In genomic region chr13:23845309-23845708, GRCh38 we compare ENCODE assay signal across 26 cellular contexts. TPM values are rescaled to one million over a fixed set of nuclear protein-coding genes. Genes with fewer than 3 reads are reported as not detected.
A peak's percentile ranks its signal among the peaks of the same experiment; 100 is the strongest.
DNase-seq lines count a peak whose midpoint lies in the region; ATAC-seq and TF ChIP-seq lines count a peak whose summit lies in the region.
"Had no signal": no experiment of that assay in that cellular context is flagged by ENCODE, and none has a peak within 500 bp of the region (broad histone marks: within the 10 kb centered on the region; RNA-seq: fewer than 3 reads in every experiment).

No MANE protein-coding gene starts in this region.

- H3K27me3 Mint-ChIP-seq in activated T-cell treated with anti-CD3 and anti-CD28 coated beads, Interleukin-2, amount 50 U/mL, for 24 hours, result no peaks in the 10 kb centered on the region
- H3K27me3 Mint-ChIP-seq in mesothelial cell of epicardium (ENCODE audit: low read depth), result no peaks in the 10 kb centered on the region

- H3K27ac Mint-ChIP-seq in activated T-cell treated with anti-CD3 and anti-CD28 coated beads, Interleukin-2, amount 50 U/mL, for 24 hours, result no peak overlapping the region
- H3K27ac Mint-ChIP-seq in mesothelial cell of epicardium, result no peak overlapping the region
- H3K27ac Mint-ChIP-seq: activated T-helper 1 cell treated with anti-CD3 and anti-CD28 coated beads, Interleukin-12 subunit alpha, Interleukin-12 subunit beta, Interleukin-2, Interleukin-4 antibody, amounts not matched to agents 30 ng/mL and 10 ng/mL and 1 ng/mL, durations not matched to agents 14 hours and 24 hours and 36 hours; immature natural killer cell; T-helper 2 cell treated with Interferon-gamma antibody and Interleukin-4, amounts not matched to agents 5 μg/mL and 100 μg/mL, for 36 hours had no signal

- no peak overlapping the region for H3K4me3 Mint-ChIP-seq in activated T-cell treated with anti-CD3 and anti-CD28 coated beads, Interleukin-2, amount 50 U/mL, for 24 hours
- H3K4me3 Mint-ChIP-seq in mesothelial cell of epicardium, result no peak overlapping the region
- H3K4me3 Mint-ChIP-seq: activated T-helper 1 cell treated with anti-CD3 and anti-CD28 coated beads, Interleukin-12 subunit alpha, Interleukin-12 subunit beta, Interleukin-2, Interleukin-4 antibody, amounts not matched to agents 30 ng/mL and 10 ng/mL and 1 ng/mL, durations not matched to agents 14 hours and 24 hours and 36 hours; immature natural killer cell; T-helper 2 cell treated with Interferon-gamma antibody and Interleukin-4, amounts not matched to agents 5 μg/mL and 100 μg/mL, for 36 hours had no signal

- H3K4me1 Mint-ChIP-seq in activated T-cell treated with anti-CD3 and anti-CD28 coated beads, Interleukin-2, amount 50 U/mL, for 24 hours (ENCODE audit: low read depth), result peaks cover 11% of the 10 kb centered on the region
- peaks cover 21% of the 10 kb centered on the region for H3K4me1 Mint-ChIP-seq in mesothelial cell of epicardium

- peaks cover 40% of the 10 kb centered on the region for H3K36me3 Mint-ChIP-seq in activated T-cell treated with anti-CD3 and anti-CD28 coated beads, Interleukin-2, amount 50 U/mL, for 24 hours (ENCODE audit: low read depth)
- H3K36me3 Mint-ChIP-seq in mesothelial cell of epicardium, result peaks cover 2% of the 10 kb centered on the region

- peak; percentile 7 for ATAC-seq in GM18858 (IDR thresholded peaks at IDR 0.05; ENCODE audit: unreplicated experiment)
- ATAC-seq in HG02588 (IDR thresholded peaks at IDR 0.05; ENCODE audit: unreplicated experiment), result peak; percentile 30
- peak; percentile 25 for ATAC-seq in HG03521 (IDR thresholded peaks at IDR 0.05; ENCODE audit: unreplicated experiment)
- ATAC-seq: heart left ventricle, HepG2, mucosa of descending colon had no signal

- peak; percentile 18 for DNase-seq in retina
- DNase-seq in activated T-cell treated with anti-CD3 and anti-CD28 coated beads, Interleukin-2, amount 50 U/mL, for 24 hours, result no peak
- no peak for DNase-seq in mesothelial cell of epicardium (ENCODE audit: low spot score in 2 of 2, unreplicated experiment in 2 of 2)
- DNase-seq in hepatic stellate cell (ENCODE audit: low spot score), result no peak
- DNase-seq: activated CD4-positive, CD25-positive, alpha-beta regulatory T cell treated with anti-CD3 and anti-CD28 coated beads, Interleukin-2, amount 50 U/mL, for 72 hours; brain microvascular endothelial cell; COR-L47; heart left ventricle; immature natural killer cell; left ventricle myocardium inferior; mucosa of descending colon; NCI-H146; NCI-H2171 treated with DMSO at 0.1 percent for 48 hours; Peyer's patch; small intestine; stimulated activated CD4-positive, alpha-beta T cell treated with anti-CD3 and anti-CD28 coated beads, Interleukin-4, amount 100 ng/mL, for 4 hours; upper lobe of left lung had no signal

- no peak for TF ChIP-seq CTCF in mesothelial cell of epicardium (IDR thresholded peaks at IDR 0.05; ENCODE audit: unreplicated experiment)

- no peaks in the 10 kb centered on the region for H3K9me3 Mint-ChIP-seq in activated T-cell treated with anti-CD3 and anti-CD28 coated beads, Interleukin-2, amount 50 U/mL, for 24 hours
- H3K9me3 Mint-ChIP-seq in mesothelial cell of epicardium, result no peaks in the 10 kb centered on the region
- H3K9me3 Mint-ChIP-seq: activated T-helper 1 cell treated with anti-CD3 and anti-CD28 coated beads, Interleukin-12 subunit alpha, Interleukin-12 subunit beta, Interleukin-2, Interleukin-4 antibody, amounts not matched to agents 30 ng/mL and 10 ng/mL and 1 ng/mL, durations not matched to agents 14 hours and 24 hours and 36 hours; immature natural killer cell; T-helper 2 cell treated with Interferon-gamma antibody and Interleukin-4, amounts not matched to agents 5 μg/mL and 100 μg/mL, for 36 hours had no signal

RNA-seq across cellular contexts. Expression of gene MIPEP, which starts 43.9 kb away (rescaled TPM):
- 11.3 to 13.1 TPM (median 11.7 TPM) in 3 replicates for total RNA-seq in mesothelial cell of epicardium

RNA-seq across cellular contexts. Expression of gene C1QTNF9B, which starts 52.0 kb away (rescaled TPM):
- total RNA-seq in mesothelial cell of epicardium, result not detected in 3 replicates
- total RNA-seq: activated T-helper 1 cell treated with anti-CD3 and anti-CD28 coated beads, Interleukin-12 subunit alpha, Interleukin-12 subunit beta, Interleukin-2, Interleukin-4 antibody, amounts not matched to agents 30 ng/mL and 10 ng/mL and 1 ng/mL, durations not matched to agents 14 hours and 24 hours and 36 hours; HepG2; MCF 10A; pulmonary artery endothelial cell; SK-MEL-5; upper lobe of left lung had no signal
